7 cellular contexts compared by ENCODE assay signal in genomic region chr5:169273881-169274280, GRCh38. TPM values are rescaled to one million over a fixed set of nuclear protein-coding genes. Genes with fewer than 3 reads are reported as not detected.
"Had no signal": no experiment of that assay in that cellular context is flagged by ENCODE, and none has a peak within 500 bp of the region (broad histone marks: within the 10 kb centered on the region; RNA-seq: fewer than 3 reads in every experiment).

No MANE protein-coding gene starts in this region.

- H3K27ac ChIP-seq: HL-60 had no signal

- DNase-seq: IMR-90, KBM-7 had no signal

- H3K27ac Mint-ChIP-seq: IgD-negative memory B cell had no signal

- H3K4me3 ChIP-seq: K562 had no signal

- H3K4me1 Mint-ChIP-seq: IgD-negative memory B cell had no signal

- H3K36me3 Mint-ChIP-seq: IgD-negative memory B cell had no signal

- H3K4me3 Mint-ChIP-seq: IgD-negative memory B cell had no signal

- H3K27me3 Mint-ChIP-seq: IgD-negative memory B cell had no signal

RNA-seq across cellular contexts. Expression of gene SLIT3, which starts 27.1 kb away (rescaled TPM):
- total RNA-seq: HepG2, HT-29 had no signal
- polyA plus RNA-seq: HepG2, IgD-negative memory B cell had no signal
